ENCODE assay signal across 16 cellular contexts in the genomic region with DNA sequence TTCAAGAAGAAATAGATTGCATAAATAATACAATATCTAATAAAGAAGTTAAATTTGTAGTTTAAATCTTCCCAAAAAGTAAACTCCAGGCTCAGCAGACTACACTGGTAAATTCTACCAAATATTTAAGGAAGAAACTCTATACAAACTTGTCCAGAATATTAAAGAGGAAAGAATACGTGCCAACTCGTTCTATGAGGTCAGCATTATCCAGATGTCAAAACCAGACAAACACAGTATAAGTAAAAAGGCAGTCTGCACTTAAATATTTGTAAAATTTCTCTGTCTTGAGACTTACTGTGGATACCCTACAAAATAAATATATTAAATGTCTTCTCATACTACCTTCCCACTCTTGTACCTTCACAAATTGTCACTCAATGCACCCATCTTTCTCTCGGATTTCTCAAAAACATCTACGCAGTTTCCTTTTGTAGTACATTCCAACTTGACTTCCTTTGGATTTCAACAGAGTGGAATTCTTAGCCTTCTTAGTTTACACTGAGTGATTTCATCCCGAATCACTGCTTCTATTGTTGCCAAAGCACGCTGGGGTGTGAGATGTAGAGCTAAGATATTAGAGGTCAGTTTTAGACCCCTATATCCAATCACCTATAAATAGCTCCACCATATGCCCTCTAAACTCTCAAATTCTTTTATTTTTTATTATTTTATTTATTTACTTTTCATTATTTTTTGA.
DNase-seq lines count a peak whose midpoint lies in the region; ATAC-seq, FAIRE-seq and TF ChIP-seq lines count a peak whose summit lies in the region.
"Had no signal": no experiment of that assay in that cellular context is flagged by ENCODE, and none has a peak within 500 bp of the region (broad histone marks: within the 10 kb centered on the region; RNA-seq: fewer than 3 reads in every experiment).

No MANE protein-coding gene starts in this region.

- no peak for TF ChIP-seq EP300 in esophagus muscularis mucosa (IDR thresholded peaks at IDR 0.05)

- ATAC-seq in HG02852 (IDR thresholded peaks at IDR 0.05; ENCODE audit: unreplicated experiment) (no peak), GM18519 (IDR thresholded peaks at IDR 0.05; ENCODE audit: low FRiP score, unreplicated experiment) (no peak)
- ATAC-seq: activated T-cell treated with anti-CD3 and anti-CD28 coated beads, Interleukin-2, amount 50 U/mL, for 72 hours had no signal

- DNase-seq in AG08396 (ENCODE audit: low spot score) (peak; percentile 46), NCI-H460 (ENCODE audit: extremely low read depth, low read depth) (peak; percentile 57), esophagus muscularis mucosa (ENCODE audit: extremely low spot score) (no peak), GM12892 (ENCODE audit: insufficient read length) (no peak), GM19240 (ENCODE audit: insufficient read length, low spot score) (no peak)
- DNase-seq: activated T-cell treated with anti-CD3 and anti-CD28 coated beads, Interleukin-2, amount 50 U/mL, for 72 hours; NCI-H2029; PC-9 had no signal

- TF ChIP-seq POLR2A in esophagus muscularis mucosa (IDR thresholded peaks at IDR 0.05; ENCODE audit: low read depth) (no peak), GM12892 (IDR thresholded peaks at IDR 0.05; ENCODE audit: low read depth, low read length) (no peak)

- no peaks in the 10 kb centered on the region for H3K9me3 ChIP-seq in esophagus muscularis mucosa
- H3K9me3 ChIP-seq in muscle layer of colon (ENCODE audit: low read length) = no peaks in the 10 kb centered on the region
- H3K9me3 ChIP-seq: neutrophil, upper lobe of left lung had no signal

- WGBS in esophagus muscularis mucosa = 36% methylated on average over 6 of the region's 6 CpGs

- H3K4me3 ChIP-seq in esophagus muscularis mucosa = peak overlapping the region in 3 of 4 donors; percentile 20 to 37 (median 24)
- peak overlapping the region; percentile 0 to 31 for H3K4me3 ChIP-seq in muscle layer of colon (ENCODE audit: low read depth in 1 of 2, low read length in 2 of 2)
- H3K4me3 ChIP-seq: PC-9, upper lobe of left lung had no signal

- no peaks in the 10 kb centered on the region for H3K27me3 ChIP-seq in esophagus muscularis mucosa
- no peaks in the 10 kb centered on the region for H3K27me3 ChIP-seq in muscle layer of colon (ENCODE audit: control insufficient read depth in 1 of 2, insufficient read depth in 2 of 2, low read length in 2 of 2)
- H3K27me3 ChIP-seq: neutrophil, upper lobe of left lung had no signal

- no peak overlapping the region for H3K9ac ChIP-seq in muscle layer of colon (ENCODE audit: low read length)

- FAIRE-seq in GM12892 (lab: Jason Lieb, UNC) = no peak
- FAIRE-seq: colon, TTC549 had no signal

- H3K4me1 ChIP-seq in esophagus muscularis mucosa (peaks cover 0 to 12% (median 0%) of the 10 kb centered on the region in 4 donors), muscle layer of colon (ENCODE audit: insufficient read depth, low read length) (peaks cover 23% of the 10 kb centered on the region)
- H3K4me1 ChIP-seq: upper lobe of left lung had no signal

- H3K36me3 ChIP-seq in esophagus muscularis mucosa = no peaks in the 10 kb centered on the region
- H3K36me3 ChIP-seq in muscle layer of colon (ENCODE audit: insufficient read depth, low read length) = no peaks in the 10 kb centered on the region
- H3K36me3 ChIP-seq: neutrophil, upper lobe of left lung had no signal

- intact Hi-C loops in esophagus muscularis mucosa (cut with DNase I) = no loop called here

- peak overlapping the region; percentile 9 to 31 (median 24) for H3K27ac ChIP-seq in esophagus muscularis mucosa (replicated peaks in 1 of 4)
- H3K27ac ChIP-seq in muscle layer of colon (ENCODE audit: low read depth, low read length) = peak overlapping the region; percentile 68
- H3K27ac ChIP-seq: C4-2B, neutrophil, PC-9 had no signal

- no peak for TF ChIP-seq CTCF in esophagus muscularis mucosa (IDR thresholded peaks at IDR 0.05)

Comparison
In these comparisons a context has a peak if more than half of its experiments do, and no peak if none do; other contexts are left out.
1. DNase-seq: peak in AG08396 (single experiment) and NCI-H460 (single experiment); none in esophagus muscularis mucosa (single experiment), GM12892 (single experiment) and GM19240 (single experiment).